In genomic region chr5:92518318-92518913, GRCh38 we compare ENCODE assay signal across 9 cellular contexts.
DNase-seq lines count a peak whose midpoint lies in the region; ATAC-seq and TF ChIP-seq lines count a peak whose summit lies in the region.
"Had no signal": no experiment of that assay in that cellular context is flagged by ENCODE, and none has a peak within 500 bp of the region (broad histone marks: within the 10 kb centered on the region; RNA-seq: fewer than 3 reads in every experiment).

No MANE protein-coding gene starts in this region.

- peak; percentile 36 for TF ChIP-seq CTCF in thoracic aorta (IDR thresholded peaks at IDR 0.05)

- H3K27ac ChIP-seq in thoracic aorta = no peak overlapping the region

- H3K27me3 Mint-ChIP-seq in activated CD4-positive, alpha-beta T cell treated with anti-CD3 and anti-CD28 coated beads, Interleukin-2, amount 10 ng/mL, durations not matched to agents 7 days and 5 days = no peaks in the 10 kb centered on the region
- H3K27me3 Mint-ChIP-seq: activated naive CD4-positive, alpha-beta T cell treated with anti-CD3 and anti-CD28 coated beads, Interleukin-2, amount 50 U/mL, for 24 hours had no signal

- H3K9me3 ChIP-seq in thoracic aorta = no peaks in the 10 kb centered on the region

- POLR2A ChIA-PET in activated CD4-positive, alpha-beta T cell treated with anti-CD3 and anti-CD28 coated beads, Interleukin-2, amount 10 ng/mL, durations not matched to agents 7 days and 5 days (lab: Charles Lee) = no interaction called here

- CTCF ChIA-PET in activated CD4-positive, alpha-beta T cell treated with anti-CD3 and anti-CD28 coated beads, Interleukin-2, amount 10 ng/mL, durations not matched to agents 7 days and 5 days (lab: Charles Lee) = no interaction called here

- no peaks in the 10 kb centered on the region for H3K4me1 Mint-ChIP-seq in activated CD4-positive, alpha-beta T cell treated with anti-CD3 and anti-CD28 coated beads, Interleukin-2, amount 10 ng/mL, durations not matched to agents 7 days and 5 days
- H3K4me1 Mint-ChIP-seq: activated naive CD4-positive, alpha-beta T cell treated with anti-CD3 and anti-CD28 coated beads, Interleukin-2, amount 50 U/mL, for 24 hours had no signal

- no peak overlapping the region for H3K27ac Mint-ChIP-seq in activated CD4-positive, alpha-beta T cell treated with anti-CD3 and anti-CD28 coated beads, Interleukin-2, amount 10 ng/mL, durations not matched to agents 7 days and 5 days
- H3K27ac Mint-ChIP-seq: activated naive CD4-positive, alpha-beta T cell treated with anti-CD3 and anti-CD28 coated beads, Interleukin-2, amount 50 U/mL, for 24 hours had no signal

- no peak overlapping the region for H3K4me3 Mint-ChIP-seq in activated CD4-positive, alpha-beta T cell treated with anti-CD3 and anti-CD28 coated beads, Interleukin-2, amount 10 ng/mL, durations not matched to agents 7 days and 5 days
- H3K4me3 Mint-ChIP-seq: activated naive CD4-positive, alpha-beta T cell treated with anti-CD3 and anti-CD28 coated beads, Interleukin-2, amount 50 U/mL, for 24 hours had no signal

- H3K4me3 ChIP-seq in thoracic aorta = no peak overlapping the region

- H3K4me1 ChIP-seq in thoracic aorta (ENCODE audit: control insufficient read depth in 1 of 2, low read depth in 2 of 2) = peaks cover 0 to 5% of the 10 kb centered on the region in 2 donors

- H3K36me3 Mint-ChIP-seq in activated CD4-positive, alpha-beta T cell treated with anti-CD3 and anti-CD28 coated beads, Interleukin-2, amount 10 ng/mL, durations not matched to agents 7 days and 5 days (ENCODE audit: low read depth) = no peaks in the 10 kb centered on the region
- H3K36me3 Mint-ChIP-seq: activated naive CD4-positive, alpha-beta T cell treated with anti-CD3 and anti-CD28 coated beads, Interleukin-2, amount 50 U/mL, for 24 hours had no signal

- intact Hi-C loops in left cardiac atrium (cut with DNase I) = no loop called here

- peaks cover 2% of the 10 kb centered on the region for H3K9me3 Mint-ChIP-seq in activated CD4-positive, alpha-beta T cell treated with anti-CD3 and anti-CD28 coated beads, Interleukin-2, amount 10 ng/mL, durations not matched to agents 7 days and 5 days
- H3K9me3 Mint-ChIP-seq: activated naive CD4-positive, alpha-beta T cell treated with anti-CD3 and anti-CD28 coated beads, Interleukin-2, amount 50 U/mL, for 24 hours had no signal

- ATAC-seq in GM21423 (IDR thresholded peaks at IDR 0.05; ENCODE audit: unreplicated experiment) (peak; percentile 99), HG03520 (IDR thresholded peaks at IDR 0.05; ENCODE audit: unreplicated experiment) (peak; percentile 98), left cardiac atrium (peak; percentile 57 to 63), thoracic aorta (ENCODE audit: insufficient number of reproducible peaks, low FRiP score, low read depth) (no peak)

- no peaks in the 10 kb centered on the region for H3K36me3 ChIP-seq in thoracic aorta

- DNase-seq in DMS 273 (lab: John Stamatoyannopoulos, UW; ENCODE audit: unreplicated experiment) = peak; percentile 49
- no peak for DNase-seq in DMS 273 treated with DMSO at 0.1 percent for 48 hours (lab: John Stamatoyannopoulos, UW)
- DNase-seq in SK-MEL-5 (ENCODE audit: low read depth, low spot score) = peak; percentile 56
- DNase-seq in left cardiac atrium = no peak
- no peak for DNase-seq in thoracic aorta (ENCODE audit: low spot score)
- DNase-seq in activated CD4-positive, alpha-beta T cell treated with anti-CD3 and anti-CD28 coated beads, Interleukin-2, amount 10 ng/mL, durations not matched to agents 7 days and 5 days = no peak

- no peaks in the 10 kb centered on the region for H3K27me3 ChIP-seq in thoracic aorta (replicated peaks; ENCODE audit: insufficient read depth)

- in situ Hi-C loops in SK-MEL-5 (cut with HindIII; ENCODE audit: low pct_unique_long_range_greater_than_20kb, low sequenced_read_pairs) = no loop called here

Comparison
In these comparisons a context has a peak if more than half of its experiments do, and no peak if none do; other contexts are left out.
1. DNase-seq: peak in DMS 273 (single experiment) and SK-MEL-5 (single experiment); none in DMS 273 treated with DMSO at 0.1 percent for 48 hours (single experiment), left cardiac atrium (single experiment), thoracic aorta (single experiment) and activated CD4-positive, alpha-beta T cell treated with anti-CD3 and anti-CD28 coated beads, Interleukin-2, amount 10 ng/mL, durations not matched to agents 7 days and 5 days (single experiment).